8 cellular contexts compared by ENCODE assay signal in the genomic region with DNA sequence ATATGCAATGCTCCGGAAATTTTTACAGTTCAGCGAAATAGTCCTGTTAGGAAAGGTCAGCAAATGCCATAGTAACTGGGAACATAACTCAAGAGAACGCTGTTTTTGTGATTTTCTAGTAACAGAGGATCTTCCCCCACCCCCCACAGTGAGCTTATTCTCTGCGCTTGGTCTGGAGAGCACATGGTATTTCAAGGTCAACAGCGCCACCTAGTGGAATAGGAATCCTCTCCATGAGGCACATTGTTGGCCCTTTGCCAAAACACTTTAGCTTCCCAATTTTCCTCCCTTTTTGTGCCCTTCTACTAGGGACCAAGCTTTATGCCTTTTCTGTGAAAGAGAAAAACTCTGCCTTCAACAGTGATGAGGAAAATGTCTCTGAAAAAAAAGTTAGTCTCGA. TPM values are rescaled to one million over a fixed set of nuclear protein-coding genes. Genes with fewer than 3 reads are reported as not detected.
A peak's percentile ranks its signal among the peaks of the same experiment; 100 is the strongest.
DNase-seq lines count a peak whose midpoint lies in the region; ATAC-seq and TF ChIP-seq lines count a peak whose summit lies in the region.

No MANE protein-coding gene starts in this region.

- peak; percentile 3 for DNase-seq in activated naive CD4-positive, alpha-beta T cell treated with Interleukin-2 at 50 U/mL for 16 hours
- DNase-seq in activated naive CD4-positive, alpha-beta T cell (lab: John Stamatoyannopoulos, UW), result no peak
- DNase-seq in Kasumi-1 (lab: John Stamatoyannopoulos, UW), result peak; percentile 44 to 57
- DNase-seq in RPMI7951 (ENCODE audit: low read depth), result peak; percentile 58
- DNase-seq in epithelial cell of esophagus (ENCODE audit: low read depth), result peak; percentile 69
- no peak for DNase-seq in psoas muscle
- DNase-seq in uterus, result no peak

- intact Hi-C loops in psoas muscle (cut with DNase I) (no loop called here), uterus (cut with DNase I; ENCODE audit: low total_unique reads) (no loop called here)

- H3K4me3 ChIP-seq in epithelial cell of esophagus (ENCODE audit: low read length), result no peak overlapping the region
- H3K4me3 ChIP-seq in psoas muscle, result no peak overlapping the region
- H3K4me3 ChIP-seq in uterus, result no peak overlapping the region

- no peak overlapping the region for H3K27ac ChIP-seq in psoas muscle
- H3K27ac ChIP-seq in uterus, result no peak overlapping the region

- H3K4me1 ChIP-seq in psoas muscle (no peaks in the 10 kb centered on the region), uterus (no peaks in the 10 kb centered on the region)

- peaks cover 8% of the 10 kb centered on the region for H3K9me3 ChIP-seq in psoas muscle
- no peaks in the 10 kb centered on the region for H3K9me3 ChIP-seq in uterus

- TF ChIP-seq POLR2A in uterus (IDR thresholded peaks at IDR 0.05), result no peak

- H3K36me3 ChIP-seq in psoas muscle (ENCODE audit: insufficient read depth in 1 of 2, low read depth in 1 of 2) (no peaks in the 10 kb centered on the region), uterus (no peaks in the 10 kb centered on the region)

- peak; percentile 42 for TF ChIP-seq CTCF in epithelial cell of esophagus (IDR thresholded peaks at IDR 0.05; ENCODE audit: insufficient read depth, low read depth, low read length, missing control alignments)
- TF ChIP-seq CTCF in psoas muscle (IDR thresholded peaks at IDR 0.05), result peak; percentile 27
- TF ChIP-seq CTCF in uterus (IDR thresholded peaks at IDR 0.05), result no peak

- H3K27me3 ChIP-seq in psoas muscle (ENCODE audit: insufficient read depth in 3 of 3, low read length in 2 of 3), result no peaks in the 10 kb centered on the region
- no peaks in the 10 kb centered on the region for H3K27me3 ChIP-seq in uterus

- WGBS in psoas muscle, 3 donors, result 40 to 47% (median 40%) methylated on average over 6 of the region's 6 CpGs

- ATAC-seq in psoas muscle (no peak), GM19397 (IDR thresholded peaks at IDR 0.05; ENCODE audit: unreplicated experiment) (no peak)

RNA-seq across cellular contexts. Expression of gene OR4C12, which starts 13.2 kb away (rescaled TPM):
- not detected in 2 replicates for total RNA-seq in RPMI7951 (2014; rRNA removed; shearing (Covaris generic))
- total RNA-seq in psoas muscle (not detected), uterus (not detected)
- not detected for polyA plus RNA-seq in psoas muscle

RNA-seq across cellular contexts. Expression of gene OR4C45, which starts 37.1 kb away (rescaled TPM):
- not detected in 2 replicates for total RNA-seq in RPMI7951 (2014; rRNA removed; shearing (Covaris generic))
- total RNA-seq in psoas muscle (not detected), uterus (not detected)
- not detected for polyA plus RNA-seq in psoas muscle

RNA-seq across cellular contexts. Expression of gene OR4C13, which starts 43.4 kb away (rescaled TPM):
- not detected in 2 replicates for total RNA-seq in RPMI7951 (2014; rRNA removed; shearing (Covaris generic))
- not detected for total RNA-seq in psoas muscle
- not detected for polyA plus RNA-seq in psoas muscle
- not detected for total RNA-seq in uterus

Comparison
In these comparisons a context has a peak if more than half of its experiments do, and no peak if none do; other contexts are left out.
1. DNase-seq: peak in activated naive CD4-positive, alpha-beta T cell treated with Interleukin-2 at 50 U/mL for 16 hours (single experiment), Kasumi-1 (2 of 2), RPMI7951 (single experiment) and epithelial cell of esophagus (single experiment); none in activated naive CD4-positive, alpha-beta T cell (0 of 4), psoas muscle (0 of 2) and uterus (0 of 2).
2. CTCF ChIP-seq: peak in epithelial cell of esophagus (single experiment) and psoas muscle (single experiment); none in uterus (0 of 4).